Comparison of ENCODE assay signal across 9 cellular contexts in genomic region chr15:29139540-29140459, GRCh38.
DNase-seq lines count a peak whose midpoint lies in the region; ATAC-seq, FAIRE-seq and TF ChIP-seq lines count a peak whose summit lies in the region.
"Had no signal": no experiment of that assay in that cellular context is flagged by ENCODE, and none has a peak within 500 bp of the region (broad histone marks: within the 10 kb centered on the region; RNA-seq: fewer than 3 reads in every experiment).

No MANE protein-coding gene starts in this region.

- WGBS in esophagus muscularis mucosa = 21% methylated on average over 24 of the region's 31 CpGs

- peaks cover 0 to 9% (median 8%) of the 10 kb centered on the region in 4 donors for H3K4me1 ChIP-seq in esophagus muscularis mucosa
- H3K4me1 ChIP-seq in thoracic aorta (ENCODE audit: control insufficient read depth in 1 of 2, low read depth in 2 of 2) = no peaks in the 10 kb centered on the region

- H3K9me3 ChIP-seq in esophagus muscularis mucosa (no peaks in the 10 kb centered on the region), thoracic aorta (no peaks in the 10 kb centered on the region)

- peak; percentile 87 to 95 for ATAC-seq in naive thymus-derived CD8-positive, alpha-beta T cell
- ATAC-seq in thoracic aorta (ENCODE audit: insufficient number of reproducible peaks, low FRiP score, low read depth) (no peak), GM18520 (IDR thresholded peaks at IDR 0.05; ENCODE audit: unreplicated experiment) (no peak)

- intact Hi-C loops in esophagus muscularis mucosa (cut with DNase I) = no loop called here

- H3K4me3 ChIP-seq in esophagus muscularis mucosa (no peak overlapping the region), thoracic aorta (peak overlapping the region; percentile 12)

- peaks cover 10 to 16% (median 11%) of the 10 kb centered on the region in 4 donors for H3K4me1 Mint-ChIP-seq in naive thymus-derived CD8-positive, alpha-beta T cell

- FAIRE-seq in H54 (lab: Jason Lieb, UNC) = no peak
- FAIRE-seq: TTC549 had no signal

- H3K4me3 Mint-ChIP-seq in naive thymus-derived CD8-positive, alpha-beta T cell = peak overlapping the region in 7 of 10 donors; percentile 7 to 79 (median 52)

- peaks cover 27 to 80% (median 51%) of the 10 kb centered on the region in 5 donors for H3K27me3 Mint-ChIP-seq in naive thymus-derived CD8-positive, alpha-beta T cell

- TF ChIP-seq CTCF in esophagus muscularis mucosa (IDR thresholded peaks at IDR 0.05) (peak; percentile 53 to 85 (median 61)), thoracic aorta (IDR thresholded peaks at IDR 0.05) (peak; percentile 56)

- TF ChIP-seq POLR2A in H54 (IDR thresholded peaks at IDR 0.05; ENCODE audit: low read depth, low read length) (no peak), esophagus muscularis mucosa (IDR thresholded peaks at IDR 0.05; ENCODE audit: low read depth) (no peak)

- peaks cover 0 to 63% (median 3%) of the 10 kb centered on the region in 4 donors for H3K27me3 ChIP-seq in esophagus muscularis mucosa
- H3K27me3 ChIP-seq in thoracic aorta (replicated peaks; ENCODE audit: insufficient read depth) = no peaks in the 10 kb centered on the region

- H3K36me3 ChIP-seq in esophagus muscularis mucosa (no peaks in the 10 kb centered on the region), thoracic aorta (no peaks in the 10 kb centered on the region)

- no peaks in the 10 kb centered on the region for H3K36me3 Mint-ChIP-seq in naive thymus-derived CD8-positive, alpha-beta T cell

- H3K27ac ChIP-seq in esophagus muscularis mucosa (replicated peaks in 1 of 4) (no peak overlapping the region), thoracic aorta (no peak overlapping the region)

- H3K27ac Mint-ChIP-seq in naive thymus-derived CD8-positive, alpha-beta T cell = peak overlapping the region in 2 of 10 donors; percentile 8 to 18

- no peak for TF ChIP-seq EP300 in esophagus muscularis mucosa (IDR thresholded peaks at IDR 0.05)

- POLR2A ChIA-PET in naive thymus-derived CD8-positive, alpha-beta T cell (lab: Charles Lee) = interaction anchor here (0.5 to 0.7 kb wide), 2 partner anchors 17 to 571 kb away, joined by 3 read pairs; no protein-coding TSS in a partner anchor

- peak; percentile 93 for DNase-seq in D341Med (ENCODE audit: low spot score)
- peak; percentile 81 for DNase-seq in H54 (ENCODE audit: insufficient read length, low spot score)
- DNase-seq in NCI-H460 (ENCODE audit: extremely low read depth, low read depth) = peak; percentile 36
- peak; percentile 86 for DNase-seq in activated CD8-positive, alpha-beta memory T cell treated with anti-CD3 and anti-CD28 coated beads, Interleukin-2, amount 50 U/mL, for 48 hours
- DNase-seq in esophagus muscularis mucosa (ENCODE audit: extremely low spot score) = no peak
- peak; percentile 27 to 72 (median 60) for DNase-seq in naive thymus-derived CD8-positive, alpha-beta T cell
- DNase-seq in thoracic aorta (ENCODE audit: low spot score) = no peak

- no peaks in the 10 kb centered on the region for H3K9me3 Mint-ChIP-seq in naive thymus-derived CD8-positive, alpha-beta T cell

Comparison
In these comparisons a context has a peak if more than half of its experiments do, and no peak if none do; other contexts are left out.
1. DNase-seq: peak in D341Med (single experiment), H54 (single experiment), NCI-H460 (single experiment), activated CD8-positive, alpha-beta memory T cell treated with anti-CD3 and anti-CD28 coated beads, Interleukin-2, amount 50 U/mL, for 48 hours (single experiment) and naive thymus-derived CD8-positive, alpha-beta T cell (10 of 10); none in esophagus muscularis mucosa (single experiment) and thoracic aorta (single experiment).
2. ATAC-seq: peak in naive thymus-derived CD8-positive, alpha-beta T cell (2 of 2); none in thoracic aorta (single experiment) and GM18520 (single experiment).